In the genomic region with DNA sequence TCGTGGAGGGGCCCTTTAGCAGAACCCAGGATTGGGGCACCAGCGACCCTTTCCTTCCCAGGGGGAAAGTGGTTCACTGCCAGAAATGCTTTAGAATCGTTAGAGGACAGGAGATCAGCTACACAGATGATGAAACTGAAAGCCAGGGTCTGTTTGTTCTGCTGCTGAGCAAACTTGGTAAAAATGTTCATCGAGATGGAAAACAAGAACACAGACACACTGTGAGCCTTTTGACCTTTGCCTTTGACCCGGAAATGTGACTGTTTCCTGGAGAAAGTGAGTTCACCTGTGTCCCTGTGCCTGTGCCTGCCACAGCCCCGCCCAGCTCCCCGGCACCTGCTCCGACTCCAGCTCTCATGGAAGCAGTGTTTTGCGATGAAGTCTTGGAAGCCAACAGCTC, we compare ENCODE assay signal across 23 cellular contexts.
"Had no signal": no experiment of that assay in that cellular context is flagged by ENCODE, and none has a peak within 500 bp of the region (broad histone marks: within the 10 kb centered on the region; RNA-seq: fewer than 3 reads in every experiment).

No MANE protein-coding gene starts in this region.

- H3K27me3 ChIP-seq: thyroid gland had no signal

- H3K36me3 ChIP-seq: thyroid gland, WERI-Rb-1 had no signal

- H3K36me3 Mint-ChIP-seq: activated naive CD8-positive, alpha-beta T cell treated with anti-CD3 and anti-CD28 coated beads for 36 hours; immature natural killer cell; memory B cell had no signal

- H3K27ac Mint-ChIP-seq: activated naive CD8-positive, alpha-beta T cell treated with anti-CD3 and anti-CD28 coated beads for 36 hours; immature natural killer cell; memory B cell; stimulated activated naive CD8-positive, alpha-beta T cell treated with anti-CD3 and anti-CD28 coated beads, Interleukin-15, Interleukin-2, amounts not matched to agents 100 ng/mL and 50 ng/mL, for 24 hours; T-helper 17 cell had no signal

- H3K9me3 ChIP-seq: thyroid gland had no signal

- H3K27ac ChIP-seq: foreskin keratinocyte, parathyroid adenoma, thyroid gland, WERI-Rb-1 had no signal

- DNase-seq: activated CD4-positive, alpha-beta T cell treated with anti-CD3 and anti-CD28 coated beads for 1 hour; activated CD4-positive, alpha-beta T cell treated with anti-CD3 and anti-CD28 coated beads, Interleukin-2, amount 50 U/mL, for 4 hours; activated CD8-positive, alpha-beta memory T cell treated with anti-CD3 and anti-CD28 coated beads for 24 hours; activated CD8-positive, alpha-beta memory T cell treated with anti-CD3 and anti-CD28 coated beads, Interleukin-2, amount 50 U/mL, for 48 hours; activated naive CD4-positive, alpha-beta T cell treated with Interleukin-2 at 50 U/mL for 16 hours; activated naive CD8-positive, alpha-beta T cell treated with anti-CD3 and anti-CD28 coated beads for 36 hours; activated T-cell treated with anti-CD3 and anti-CD28 coated beads, Interleukin-2, amount 50 U/mL, for 4 hours; central memory CD4-positive, alpha-beta T cell; effector memory CD4-positive, alpha-beta T cell; foreskin keratinocyte; immature natural killer cell; kidney glomerular epithelial cell; left ventricle myocardium superior; nucleus accumbens; right cardiac atrium; stimulated activated CD4-positive, alpha-beta T cell treated with anti-CD3 and anti-CD28 coated beads, Interleukin-1b, Interleukin-23, amount 100 ng/mL, for 48 hours; substantia nigra; T-helper 17 cell; thyroid gland; WERI-Rb-1 had no signal

- H3K9me3 Mint-ChIP-seq: activated naive CD8-positive, alpha-beta T cell treated with anti-CD3 and anti-CD28 coated beads for 36 hours; activated T-cell treated with anti-CD3 and anti-CD28 coated beads, Interleukin-2, amount 50 U/mL, for 4 hours; memory B cell; stimulated activated naive CD8-positive, alpha-beta T cell treated with anti-CD3 and anti-CD28 coated beads, Interleukin-15, Interleukin-2, amounts not matched to agents 100 ng/mL and 50 ng/mL, for 24 hours had no signal

- H3K4me3 Mint-ChIP-seq: activated naive CD8-positive, alpha-beta T cell treated with anti-CD3 and anti-CD28 coated beads for 36 hours; activated T-cell treated with anti-CD3 and anti-CD28 coated beads, Interleukin-2, amount 50 U/mL, for 4 hours; immature natural killer cell; memory B cell; stimulated activated naive CD8-positive, alpha-beta T cell treated with anti-CD3 and anti-CD28 coated beads, Interleukin-15, Interleukin-2, amounts not matched to agents 100 ng/mL and 50 ng/mL, for 24 hours; T-helper 17 cell had no signal

- H3K9ac ChIP-seq: parathyroid adenoma had no signal

- H3K4me3 ChIP-seq: thyroid gland had no signal

- H3K4me1 Mint-ChIP-seq: activated naive CD8-positive, alpha-beta T cell treated with anti-CD3 and anti-CD28 coated beads for 36 hours; immature natural killer cell; memory B cell; T-helper 17 cell had no signal

- ATAC-seq: activated T-cell treated with anti-CD3 and anti-CD28 coated beads, Interleukin-2, amount 50 U/mL, for 4 hours; foreskin keratinocyte; left ventricle myocardium superior; right cardiac atrium; T-helper 17 cell had no signal

- H3K27me3 Mint-ChIP-seq: activated naive CD8-positive, alpha-beta T cell treated with anti-CD3 and anti-CD28 coated beads for 36 hours had no signal

- H3K4me1 ChIP-seq: foreskin keratinocyte, parathyroid adenoma, thyroid gland had no signal
